In genomic region chr18:70146174-70146573, GRCh38 we compare ENCODE assay signal across 27 cellular contexts.
"Had no signal": no experiment of that assay in that cellular context is flagged by ENCODE, and none has a peak within 500 bp of the region (broad histone marks: within the 10 kb centered on the region; RNA-seq: fewer than 3 reads in every experiment).

No MANE protein-coding gene starts in this region.

- DNase-seq: stimulated activated CD4-positive, alpha-beta T cell treated with anti-CD3 and anti-CD28 coated beads, Interleukin-2, amount 100 ng/mL, for 48 hours; stimulated activated CD4-positive, alpha-beta T cell treated with anti-CD3 and anti-CD28 coated beads, Interleukin-4, amount 100 ng/mL, for 1 hour; stimulated activated CD4-positive, alpha-beta T cell treated with anti-CD3 and anti-CD28 coated beads, Interleukin-4, amount 100 ng/mL, for 24 hours; stimulated activated CD4-positive, alpha-beta T cell treated with anti-CD3 and anti-CD28 coated beads, Interleukin-4, amount 100 ng/mL, for 4 hours; stimulated activated CD8-positive, alpha-beta memory T cell treated with anti-CD3 and anti-CD28 coated beads, Interleukin-4, amount 100 ng/mL, for 48 hours; stimulated activated naive B cell treated with anti-CD40 and anti-IgM and Interleukin-4, amounts not matched to agents 10 μg/mL and 1 μg/mL and 100 μg/mL, for 72 hours; stimulated activated naive CD4-positive, alpha-beta T cell; stimulated activated naive CD4-positive, alpha-beta T cell treated with Interleukin-2 at 50 U/mL for 16 hours; stimulated activated naive CD8-positive, alpha-beta T cell treated with anti-CD3 and anti-CD28 coated beads, Interleukin-15, amount 100 ng/mL, for 72 hours; stimulated activated naive CD8-positive, alpha-beta T cell treated with anti-CD3 and anti-CD28 coated beads, Interleukin-15, Interleukin-2, amounts not matched to agents 100 U/mL and 50 U/mL, for 24 hours; stomach; substantia nigra; testis; thyroid gland; tibial artery; transverse colon; trophoblast cell; upper lobe of left lung; upper lobe of right lung; uterus had no signal

- H3K4me1 ChIP-seq: stomach, suprapubic skin, testis, thyroid gland, tibial artery, tibial nerve, transverse colon, upper lobe of left lung, upper lobe of right lung, uterus, vagina had no signal

- H3K27me3 ChIP-seq: stomach, suprapubic skin, testis, thyroid gland, tibial artery, tibial nerve, transverse colon, upper lobe of left lung, upper lobe of right lung, uterus, vagina had no signal

- H3K9me3 ChIP-seq: stomach, suprapubic skin, testis, thoracic aorta, thyroid gland, tibial artery, tibial nerve, transverse colon, upper lobe of left lung, upper lobe of right lung, uterus, vagina had no signal

- H3K27ac ChIP-seq: stomach, suprapubic skin, testis, thoracic aorta, thyroid gland, tibial artery, tibial nerve, transverse colon, upper lobe of left lung, upper lobe of right lung, uterus, vagina had no signal

- ATAC-seq: stimulated activated effector memory CD8-positive, alpha-beta T cell treated with anti-CD3 and anti-CD28 coated beads, Interleukin-12 subunit alpha, Interleukin-12 subunit beta, amount 100 ng/mL, for 72 hours; stimulated activated memory B cell treated with anti-CD40 and anti-IgM and Interleukin-4, amounts not matched to agents 10 μg/mL and 1 μg/mL and 100 μg/mL, for 72 hours; stimulated activated naive B cell treated with anti-CD40 and anti-IgM and Interleukin-4, amounts not matched to agents 10 μg/mL and 1 μg/mL and 100 μg/mL, for 72 hours; stimulated activated naive CD8-positive, alpha-beta T cell treated with anti-CD3 and anti-CD28 coated beads, Interleukin-15, amount 100 ng/mL, for 72 hours; stimulated activated naive CD8-positive, alpha-beta T cell treated with anti-CD3 and anti-CD28 coated beads, Interleukin-15, Interleukin-2, amounts not matched to agents 100 U/mL and 50 U/mL, for 24 hours; upper lobe of right lung had no signal

- FAIRE-seq: urothelium cell line had no signal

- H3K4me3 ChIP-seq: stomach, suprapubic skin, testis, thoracic aorta, thyroid gland, tibial artery, tibial nerve, transverse colon, upper lobe of left lung, upper lobe of right lung, uterus, vagina had no signal
